8 cellular contexts compared by ENCODE assay signal in genomic region chr11:73931039-73931645, GRCh38. TPM values are rescaled to one million over a fixed set of nuclear protein-coding genes. Genes with fewer than 3 reads are reported as not detected.
A peak's percentile ranks its signal among the peaks of the same experiment; 100 is the strongest.
DNase-seq lines count a peak whose midpoint lies in the region; ATAC-seq and TF ChIP-seq lines count a peak whose summit lies in the region.

No MANE protein-coding gene starts in this region.

- intact Hi-C loops in adrenal gland (cut with DNase I): no loop called here
- intact Hi-C loops in testis (cut with DNase I; ENCODE audit: low total_unique reads): no loop called here

- ATAC-seq in GM19023 (IDR thresholded peaks at IDR 0.05; ENCODE audit: unreplicated experiment): no peak

- H3K27me3 ChIP-seq in adrenal gland: no peaks in the 10 kb centered on the region
- no peaks in the 10 kb centered on the region for H3K27me3 ChIP-seq in testis

- H3K9me3 ChIP-seq in adrenal gland (replicated peaks in 1 of 3): no peaks in the 10 kb centered on the region
- H3K9me3 ChIP-seq in testis: no peaks in the 10 kb centered on the region

- no peak for TF ChIP-seq CTCF in GM20000 (IDR thresholded peaks at IDR 0.05; ENCODE audit: extremely low read depth, missing control alignments)
- peak in 5 of 6 experiments; percentile 50 to 61 (median 56) for TF ChIP-seq CTCF in adrenal gland (IDR thresholded peaks at IDR 0.05)
- TF ChIP-seq CTCF in testis (IDR thresholded peaks at IDR 0.05): peak in 1 of 3 experiments; percentile 23

- peak; percentile 18 for DNase-seq in CD1c-positive myeloid dendritic cell (ENCODE audit: extremely low spot score)
- peak; percentile 52 for DNase-seq in GM20000 (ENCODE audit: low spot score)
- DNase-seq in NCI-H2171 treated with DMSO at 0.1 percent for 48 hours (lab: John Stamatoyannopoulos, UW): peak; percentile 82
- peak; percentile 36 to 73 (median 59) for DNase-seq in adrenal gland
- DNase-seq in iPS-NIHi11 (ENCODE audit: low spot score): peak; percentile 78
- DNase-seq in testis: peak; percentile 61
- no peak for DNase-seq in central memory CD4-positive, alpha-beta T cell

- H3K27ac ChIP-seq in adrenal gland: no peak overlapping the region
- no peak overlapping the region for H3K27ac ChIP-seq in testis

- TF ChIP-seq POLR2A in adrenal gland (IDR thresholded peaks at IDR 0.05) (no peak), testis (IDR thresholded peaks at IDR 0.05) (no peak)

- WGBS in adrenal gland, 4 donors: 56 to 60% (median 58%) methylated on average over 7 of the region's 7 CpGs
- WGBS in testis, 2 donors: 64 to 72% methylated on average over 7 of the region's 7 CpGs

- no peaks in the 10 kb centered on the region for H3K4me1 ChIP-seq in adrenal gland (replicated peaks in 1 of 2)
- H3K4me1 ChIP-seq in testis: no peaks in the 10 kb centered on the region

- H3K36me3 ChIP-seq in adrenal gland (replicated peaks in 1 of 2) (peaks cover 0 to 38% of the 10 kb centered on the region in 2 donors), testis (ENCODE audit: low read depth, missing control alignments) (no peaks in the 10 kb centered on the region)

- H3K4me3 ChIP-seq in adrenal gland: no peak overlapping the region
- H3K4me3 ChIP-seq in testis: no peak overlapping the region

RNA-seq across cellular contexts. Expression of gene DNAJB13, which starts 19.7 kb away (rescaled TPM):
- total RNA-seq in adrenal gland (under 1 TPM in 4 of 8 donors, not detected in 4; 0.14 to 0.65 (median 0.46) TPM), testis (10 to 100 TPM in 1 of 2 donors, 1 to 10 TPM in 1; 8.1 to 14.3 TPM)
- polyA plus RNA-seq in adrenal gland (under 1 TPM; 0.16 to 0.34 (median 0.27) TPM), testis (ENCODE audit: insufficient read depth, low read depth, low replicate concordance) (49.3 TPM)

RNA-seq across cellular contexts. Expression of gene UCP2, which starts 51.5 kb away (rescaled TPM):
- total RNA-seq in adrenal gland (100 to 1,000 TPM in 1 of 8 donors, 10 to 100 TPM in 7; 21.4 to 117 (median 46.2) TPM), testis (10 to 100 TPM; 20.6 to 40.8 TPM)
- polyA plus RNA-seq in adrenal gland (10 to 100 TPM; 26.0 to 91.3 (median 44.2) TPM), testis (ENCODE audit: insufficient read depth, low read depth, low replicate concordance) (52.3 TPM)

RNA-seq across cellular contexts. Expression of gene PAAF1, which starts 54.3 kb away (rescaled TPM):
- total RNA-seq in adrenal gland (10 to 100 TPM; 14.2 to 38.2 (median 29.1) TPM), testis (10 to 100 TPM; 44.0 to 47.6 TPM)
- polyA plus RNA-seq in adrenal gland (10 to 100 TPM; 24.8 to 55.9 (median 25.1) TPM), testis (ENCODE audit: insufficient read depth, low read depth, low replicate concordance) (65.5 TPM)

RNA-seq across cellular contexts. Expression of gene COA4, which starts 54.5 kb away (rescaled TPM):
- total RNA-seq in adrenal gland (100 to 1,000 TPM; 103 to 181 (median 132) TPM), testis (10 to 100 TPM; 60.5 to 69.4 TPM)
- polyA plus RNA-seq in adrenal gland (100 to 1,000 TPM in 2 of 3 donors, 10 to 100 TPM in 1; 82.3 to 251 (median 114) TPM), testis (ENCODE audit: insufficient read depth, low read depth, low replicate concordance) (76.5 TPM)

Comparison
In these comparisons a context has a peak if more than half of its experiments do, and no peak if none do; other contexts are left out.
1. RNA of gene DNAJB13, which starts 19.7 kb away (total RNA-seq): 8.1 to 14.3 TPM in testis; 0.14 to 0.65 TPM in adrenal gland; every median in the first group is over 4 times any median in the second.